8 cellular contexts compared by ENCODE assay signal in genomic region chr1:34865981-34866761, GRCh38. TPM values are rescaled to one million over a fixed set of nuclear protein-coding genes. Genes with fewer than 3 reads are reported as not detected.
DNase-seq lines count a peak whose midpoint lies in the region; ATAC-seq, FAIRE-seq and TF ChIP-seq lines count a peak whose summit lies in the region.

No MANE protein-coding gene starts in this region.

- peak; percentile 95 for DNase-seq in H7
- DNase-seq in NCI-H1048 (lab: John Stamatoyannopoulos, UW), result peak; percentile 20
- peak; percentile 85 for DNase-seq in activated CD4-positive, CD25-positive, alpha-beta regulatory T cell treated with anti-CD3 and anti-CD28 coated beads, Interleukin-2, amount 50 U/mL, for 16 hours (ENCODE audit: low read depth, low spot score)
- DNase-seq in central memory CD4-positive, alpha-beta T cell, result peak; percentile 90
- DNase-seq in keratinocyte (ENCODE audit: low read depth, low spot score), result no peak
- DNase-seq in stimulated activated CD4-positive, alpha-beta T cell treated with anti-CD3 and anti-CD28 coated beads, Interleukin-12 subunit alpha, Interleukin-12 subunit beta, amount 100 ng/mL, for 48 hours (ENCODE audit: low read depth in 2 of 3, low spot score in 1 of 3), result peak; percentile 87 to 94 (median 90)

- H2AFZ ChIP-seq in keratinocyte (ENCODE audit: control insufficient read depth, low read length), result peak overlapping the region; percentile 92

- H3F3A ChIP-seq in DOHH2 (ENCODE audit: control insufficient read depth, insufficient read depth), result no peaks in the 10 kb centered on the region

- peak overlapping the region; percentile 70 for H3K4me2 ChIP-seq in DOHH2 (ENCODE audit: low read length)
- peak overlapping the region; percentile 79 for H3K4me2 ChIP-seq in keratinocyte (ENCODE audit: control insufficient read depth, extremely low read depth, insufficient read depth, low read depth, low read length)

- H3K9me1 ChIP-seq in keratinocyte (ENCODE audit: control insufficient read depth, extremely low read depth, insufficient read depth, low read length), result no peaks in the 10 kb centered on the region

- H3K9me2 ChIP-seq in DOHH2 (replicated peaks; ENCODE audit: control insufficient read depth, low read length), result no peaks in the 10 kb centered on the region

- H3K9ac ChIP-seq in keratinocyte (ENCODE audit: control insufficient read depth, extremely low read depth, insufficient read depth, low read length), result peak overlapping the region; percentile 66

- H3K4me1 ChIP-seq in DOHH2 (ENCODE audit: control insufficient read depth, low read length), result peaks cover 14% of the 10 kb centered on the region
- peaks cover 2% of the 10 kb centered on the region for H3K4me1 ChIP-seq in keratinocyte (ENCODE audit: control insufficient read depth, extremely low read depth, insufficient read depth, low read length)

- no peaks in the 10 kb centered on the region for H3K36me3 ChIP-seq in DOHH2 (ENCODE audit: control insufficient read depth, low read length)
- no peaks in the 10 kb centered on the region for H3K36me3 ChIP-seq in H7 (replicated peaks; ENCODE audit: control insufficient read depth, insufficient read depth, low read length)
- no peaks in the 10 kb centered on the region for H3K36me3 ChIP-seq in keratinocyte (ENCODE audit: control insufficient read depth in 2 of 2, extremely low read depth in 1 of 2, insufficient read depth in 2 of 2, low read length in 2 of 2)

- H3K27ac ChIP-seq in DOHH2 (ENCODE audit: low read depth, low read length), result no peak overlapping the region
- H3K27ac ChIP-seq in keratinocyte (ENCODE audit: control insufficient read depth, insufficient read depth, low read length), result peak overlapping the region; percentile 32

- dilution Hi-C loops in keratinocyte (cut with MboI; ENCODE audit: extremely low pct_ligation_motif_present, low sequenced_read_pairs), result no loop called here

- H3K9me3 ChIP-seq in DOHH2 (ENCODE audit: control insufficient read depth, insufficient read depth, low read length) (no peaks in the 10 kb centered on the region), keratinocyte (ENCODE audit: control insufficient read depth, low read depth, low read length) (no peaks in the 10 kb centered on the region)

- TF ChIP-seq CTCF in DOHH2 (IDR thresholded peaks at IDR 0.05; ENCODE audit: low read depth, low read length, poor library complexity, severe bottlenecking) (peak; percentile 94), keratinocyte (optimal IDR thresholded peaks at IDR 0.05 in 1 of 3, IDR thresholded peaks at IDR 0.05 in 1 of 3, conservative IDR thresholded peaks at IDR 0.05 in 1 of 3; ENCODE audit: extremely low read depth in 1 of 3, insufficient read depth in 2 of 3, low read length in 3 of 3) (peak; percentile 81 to 92 (median 82))

- H3K27me3 ChIP-seq in DOHH2 (ENCODE audit: control insufficient read depth, low read length) (peaks cover 9% of the 10 kb centered on the region; the same call in 1 of the 2 replicates), H7 (ENCODE audit: control insufficient read depth, insufficient read depth, low read length) (peaks cover 30% of the 10 kb centered on the region), keratinocyte (ENCODE audit: control insufficient read depth, extremely low read depth, insufficient read depth, low read length) (peaks cover 10% of the 10 kb centered on the region)

- H3K4me3 ChIP-seq in DOHH2 (ENCODE audit: low read length), result peak overlapping the region; percentile 71
- H3K4me3 ChIP-seq in H7 (ENCODE audit: insufficient read depth, low read depth, low read length), result peak overlapping the region; percentile 75
- peak overlapping the region; percentile 53 to 69 (median 68) for H3K4me3 ChIP-seq in keratinocyte (ENCODE audit: control insufficient read depth in 2 of 3, extremely low read depth in 1 of 3, insufficient read depth in 2 of 3, low read depth in 1 of 3, low read length in 3 of 3)

- ATAC-seq in GM21515 (IDR thresholded peaks at IDR 0.05; ENCODE audit: unreplicated experiment), result no peak

- H3K79me2 ChIP-seq in DOHH2 (ENCODE audit: control insufficient read depth, low read length) (no peaks in the 10 kb centered on the region), keratinocyte (ENCODE audit: control insufficient read depth, insufficient read depth, low read length) (no peaks in the 10 kb centered on the region)

- FAIRE-seq in keratinocyte (lab: Jason Lieb, UNC), result peak; percentile 60

- H4K20me1 ChIP-seq in DOHH2 (ENCODE audit: control insufficient read depth, insufficient read depth, low read depth, low read length), result no peaks in the 10 kb centered on the region
- H4K20me1 ChIP-seq in keratinocyte (ENCODE audit: control insufficient read depth, extremely low read depth, insufficient read depth, low read length), result no peaks in the 10 kb centered on the region

RNA-seq across cellular contexts. Expression of gene SMIM12, which starts 6.6 kb away (rescaled TPM):
- 39.8 and 55.4 TPM in 2 replicates for total RNA-seq in H7 (2014; rRNA removed; shearing (Covaris generic))
- 50.5 to 74.5 TPM (median 51.5 TPM) in 3 replicates for polyA plus RNA-seq in keratinocyte
- polyA plus RNA-seq in keratinocyte (2011; ENCODE audit: low read depth), result 7.9 TPM
- polyA plus RNA-seq in keratinocyte (2011; cell fraction: cytosol; rRNA removed), result 59.3 and 66.5 TPM in 2 replicates
- 42.9 and 43.1 TPM in 2 replicates for polyA plus RNA-seq in keratinocyte (2011; cell fraction: nucleus; rRNA removed)
- polyA plus RNA-seq in keratinocyte (2012; ENCODE audit: low replicate concordance), result 41.2 and 51.7 TPM in 2 replicates
- polyA minus RNA-seq in keratinocyte, result 33.4 to 38.5 TPM (median 38.0 TPM) in 3 replicates
- 23.4 TPM for polyA minus RNA-seq in keratinocyte (2011; cell fraction: cytosol; rRNA and poly(A)+ RNA removed)
- polyA minus RNA-seq in keratinocyte (2011; cell fraction: nucleus; rRNA and poly(A)+ RNA removed), result 7.3 and 10.8 TPM in 2 replicates
